ENCODE assay signal across 8 cellular contexts in the genomic region with DNA sequence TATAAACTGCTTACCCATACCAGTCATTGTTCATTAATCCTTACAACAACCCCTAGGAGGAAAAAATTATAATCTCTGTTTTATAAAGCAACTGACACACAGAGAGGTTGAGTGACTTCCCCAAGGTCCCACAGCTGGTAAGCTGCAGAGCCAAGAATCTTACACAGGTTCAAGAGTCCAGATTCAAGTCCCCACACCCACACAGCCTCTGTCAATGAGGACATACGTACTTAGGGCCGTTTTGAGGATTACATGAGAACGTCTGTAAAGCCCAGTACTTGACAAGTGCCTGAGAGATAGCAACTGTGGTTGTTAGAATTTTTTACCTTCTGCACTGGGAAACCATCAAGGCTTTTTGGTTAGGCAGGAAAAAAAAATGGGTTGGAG. TPM values are rescaled to one million over a fixed set of nuclear protein-coding genes. Genes with fewer than 3 reads are reported as not detected.
DNase-seq lines count a peak whose midpoint lies in the region; ATAC-seq and TF ChIP-seq lines count a peak whose summit lies in the region.

No MANE protein-coding gene starts in this region.

- no peaks in the 10 kb centered on the region for H3K9me3 ChIP-seq in CD4-positive, CD25-positive, alpha-beta regulatory T cell (ENCODE audit: control insufficient read depth in 2 of 2, low read length in 2 of 2)
- no peaks in the 10 kb centered on the region for H3K9me3 ChIP-seq in left lung

- no peaks in the 10 kb centered on the region for H3K36me3 Mint-ChIP-seq in CD4-positive, CD25-positive, alpha-beta regulatory T cell

- H3K4me1 ChIP-seq in CD4-positive, CD25-positive, alpha-beta regulatory T cell (ENCODE audit: control insufficient read depth, insufficient read depth, low read length, poor library complexity, severe bottlenecking): peaks cover 7% of the 10 kb centered on the region
- H3K4me1 ChIP-seq in left lung (peaks cover 0 to 5% of the 10 kb centered on the region in 2 donors), urinary bladder (ENCODE audit: insufficient read depth) (no peaks in the 10 kb centered on the region)

- peak in 1 of 3 donors; percentile 9 for DNase-seq in CD4-positive, CD25-positive, alpha-beta regulatory T cell
- DNase-seq in left lung (no peak), SW480 (ENCODE audit: low spot score) (no peak), mucosa of gallbladder (ENCODE audit: low spot score) (no peak)
- DNase-seq in activated CD4-positive, alpha-beta T cell treated with anti-CD3 and anti-CD28 coated beads, Interleukin-2, amount 50 U/mL, for 1 hour: no peak

- H3K27me3 Mint-ChIP-seq in CD4-positive, CD25-positive, alpha-beta regulatory T cell: no peaks in the 10 kb centered on the region

- peaks cover 0 to 1% (median 0%) of the 10 kb centered on the region in 7 donors for H3K9me3 Mint-ChIP-seq in CD4-positive, CD25-positive, alpha-beta regulatory T cell

- intact Hi-C loops in left lung (cut with DNase I): no loop called here

- H3K36me3 ChIP-seq in CD4-positive, CD25-positive, alpha-beta regulatory T cell (ENCODE audit: control insufficient read depth, insufficient read depth, low read length): no peaks in the 10 kb centered on the region
- H3K36me3 ChIP-seq in left lung (no peaks in the 10 kb centered on the region), urinary bladder (ENCODE audit: insufficient read depth) (no peaks in the 10 kb centered on the region)

- H3K4me1 Mint-ChIP-seq in CD4-positive, CD25-positive, alpha-beta regulatory T cell: peaks cover 0 to 13% (median 6%) of the 10 kb centered on the region in 4 donors

- TF ChIP-seq CTCF in left lung (IDR thresholded peaks at IDR 0.05): no peak

- ATAC-seq in CD4-positive, CD25-positive, alpha-beta regulatory T cell (ENCODE audit: low read depth in 2 of 2): no peak
- ATAC-seq in HG02884 (IDR thresholded peaks at IDR 0.05; ENCODE audit: unreplicated experiment) (peak; percentile 22), left lung (peak; percentile 47)

- peak overlapping the region; percentile 33 for H3K27ac ChIP-seq in CD4-positive, CD25-positive, alpha-beta regulatory T cell (ENCODE audit: insufficient read depth, low read length, poor library complexity, severe bottlenecking)
- H3K27ac ChIP-seq in angular gyrus (ENCODE audit: low read depth, low read length): peak overlapping the region; percentile 10
- H3K27ac ChIP-seq in left lung: peak overlapping the region; percentile 73 to 82
- H3K27ac ChIP-seq in urinary bladder (ENCODE audit: low read depth): no peak overlapping the region

- H3K4me3 ChIP-seq in CD4-positive, CD25-positive, alpha-beta regulatory T cell (ENCODE audit: low read depth, low read length): peak overlapping the region; percentile 67
- peak overlapping the region; percentile 51 to 58 for H3K4me3 ChIP-seq in left lung
- peak overlapping the region; percentile 71 for H3K4me3 ChIP-seq in urinary bladder (ENCODE audit: low read depth, low read length)

- peak overlapping the region; percentile 48 to 91 (median 90) for H3K27ac Mint-ChIP-seq in CD4-positive, CD25-positive, alpha-beta regulatory T cell

- WGBS in urinary bladder: 2% methylated on average over 3 of the region's 3 CpGs

- H3K27me3 ChIP-seq in CD4-positive, CD25-positive, alpha-beta regulatory T cell (ENCODE audit: control insufficient read depth, insufficient read depth, low read length): no peaks in the 10 kb centered on the region
- no peaks in the 10 kb centered on the region for H3K27me3 ChIP-seq in left lung

- H3K4me3 Mint-ChIP-seq in CD4-positive, CD25-positive, alpha-beta regulatory T cell: peak overlapping the region; percentile 86 to 97 (median 89)

RNA-seq across cellular contexts. Expression of a gene that starts 0.6 kb away (rescaled TPM):
- 2.6 TPM for total RNA-seq in CD4-positive, CD25-positive, alpha-beta regulatory T cell
- polyA plus RNA-seq in CD4-positive, CD25-positive, alpha-beta regulatory T cell: 1 to 10 TPM; 3.0 to 4.9 (median 3.5) TPM
- 10 to 100 TPM; 16.6 to 18.7 TPM for total RNA-seq in left lung
- 12.4 TPM for total RNA-seq in urinary bladder
- 12.1 TPM for polyA plus RNA-seq in urinary bladder
- total RNA-seq in mucosa of gallbladder: 4.3 TPM

Comparison
In these comparisons a context has a peak if more than half of its experiments do, and no peak if none do; other contexts are left out.
1. ATAC-seq: peak in HG02884 (single experiment) and left lung (single experiment); none in CD4-positive, CD25-positive, alpha-beta regulatory T cell (0 of 2).
2. Peak in every context shown above with its lines, with median percentiles within 50 percentile points of each other: H3K4me3 ChIP-seq.